ENCODE assay signal across 14 cellular contexts in genomic region chr6:147158881-147159280, GRCh38.
"Had no signal": no experiment of that assay in that cellular context is flagged by ENCODE, and none has a peak within 500 bp of the region (broad histone marks: within the 10 kb centered on the region; RNA-seq: fewer than 3 reads in every experiment).

No MANE protein-coding gene starts in this region.

- H3K27ac ChIP-seq: epithelial cell of prostate, tibial artery, uterus had no signal

- H3K4me1 ChIP-seq: uterus had no signal

- H3K9me3 Mint-ChIP-seq: activated naive CD4-positive, alpha-beta T cell treated with anti-CD3 and anti-CD28 coated beads, Interleukin-2, amount 10 ng/mL, durations not matched to agents 7 days and 5 days; nephron had no signal

- ATAC-seq: activated CD8-positive, alpha-beta memory T cell treated with anti-CD3 and anti-CD28 coated beads, Interleukin-2, amount 10 ng/mL, durations not matched to agents 7 days and 5 days; sciatic nerve had no signal

- H3K36me3 ChIP-seq: tibial artery, uterus had no signal

- H3K36me3 Mint-ChIP-seq: activated CD8-positive, alpha-beta memory T cell treated with anti-CD3 and anti-CD28 coated beads, Interleukin-2, amount 10 ng/mL, durations not matched to agents 7 days and 5 days; activated naive CD4-positive, alpha-beta T cell treated with anti-CD3 and anti-CD28 coated beads, Interleukin-2, amount 10 ng/mL, durations not matched to agents 7 days and 5 days had no signal

- H3K4me1 Mint-ChIP-seq: activated CD8-positive, alpha-beta memory T cell treated with anti-CD3 and anti-CD28 coated beads, Interleukin-2, amount 10 ng/mL, durations not matched to agents 7 days and 5 days; activated naive CD4-positive, alpha-beta T cell treated with anti-CD3 and anti-CD28 coated beads, Interleukin-2, amount 10 ng/mL, durations not matched to agents 7 days and 5 days; nephron had no signal

- H3K4me3 Mint-ChIP-seq: activated CD8-positive, alpha-beta memory T cell treated with anti-CD3 and anti-CD28 coated beads, Interleukin-2, amount 10 ng/mL, durations not matched to agents 7 days and 5 days; activated naive CD4-positive, alpha-beta T cell treated with anti-CD3 and anti-CD28 coated beads, Interleukin-2, amount 10 ng/mL, durations not matched to agents 7 days and 5 days; nephron had no signal

- H3K27me3 Mint-ChIP-seq: activated naive CD4-positive, alpha-beta T cell treated with anti-CD3 and anti-CD28 coated beads, Interleukin-2, amount 10 ng/mL, durations not matched to agents 7 days and 5 days had no signal

- H3K27me3 ChIP-seq: tibial artery, uterus had no signal

- H3K27ac Mint-ChIP-seq: activated CD8-positive, alpha-beta memory T cell treated with anti-CD3 and anti-CD28 coated beads, Interleukin-2, amount 10 ng/mL, durations not matched to agents 7 days and 5 days; activated naive CD4-positive, alpha-beta T cell treated with anti-CD3 and anti-CD28 coated beads, Interleukin-2, amount 10 ng/mL, durations not matched to agents 7 days and 5 days; nephron had no signal

- H3K9me3 ChIP-seq: tibial artery, uterus had no signal

- DNase-seq: activated CD4-positive, alpha-beta T cell treated with anti-CD3 and anti-CD28 coated beads, Interleukin-2, amount 50 U/mL, for 48 hours; activated CD4-positive, CD25-positive, alpha-beta regulatory T cell treated with anti-CD3 and anti-CD28 coated beads, Interleukin-2, amount 50 U/mL, for 72 hours; activated CD8-positive, alpha-beta memory T cell treated with anti-CD3 and anti-CD28 coated beads, Interleukin-2, amount 10 ng/mL, durations not matched to agents 7 days and 5 days; activated naive CD4-positive, alpha-beta T cell treated with anti-CD3 and anti-CD28 coated beads, Interleukin-2, amount 10 ng/mL, durations not matched to agents 7 days and 5 days; activated T-cell treated with anti-CD3 and anti-CD28 coated beads, Interleukin-2, amount 50 U/mL, for 1 hour; head of caudate nucleus; occipital lobe; stimulated activated CD4-positive, alpha-beta T cell treated with anti-CD3 and anti-CD28 coated beads, Interleukin-1b, Interleukin-23, amount 100 ng/mL, for 48 hours; T-helper 9 cell; tibial artery; uterus had no signal

- H3K4me3 ChIP-seq: tibial artery, uterus had no signal
